ENCODE assay signal across 16 cellular contexts in the genomic region with DNA sequence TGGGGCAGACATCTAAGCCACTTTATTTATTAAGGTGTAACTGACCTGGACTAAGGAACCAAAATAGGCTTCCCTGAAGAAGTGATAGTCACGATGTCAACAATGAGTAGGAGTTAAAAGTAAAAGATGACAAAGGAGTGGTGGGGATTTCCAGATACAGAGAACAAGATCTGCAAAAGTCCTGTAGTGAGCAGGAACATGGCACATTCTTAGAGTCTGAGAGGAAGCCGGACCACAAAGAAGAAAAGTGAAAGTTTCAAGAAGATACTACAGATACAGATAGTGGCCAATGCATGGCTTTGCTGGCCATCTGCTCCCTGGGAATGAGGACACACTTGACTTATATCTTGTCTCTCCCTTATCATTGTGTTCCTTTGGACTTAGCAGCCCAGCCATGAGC.
DNase-seq lines count a peak whose midpoint lies in the region; ATAC-seq and FAIRE-seq lines count a peak whose summit lies in the region.
"Had no signal": no experiment of that assay in that cellular context is flagged by ENCODE, and none has a peak within 500 bp of the region (broad histone marks: within the 10 kb centered on the region; RNA-seq: fewer than 3 reads in every experiment).

No MANE protein-coding gene starts in this region.

- H3K4me3 Mint-ChIP-seq in activated T-helper 17 cell treated with anti-CD3 and anti-CD28 coated beads, Interleukin-2, amount 50 U/mL, for 72 hours: no peak overlapping the region
- H3K4me3 Mint-ChIP-seq: B cell; stimulated activated naive CD8-positive, alpha-beta T cell treated with anti-CD3 and anti-CD28 coated beads, Interleukin-15, Interleukin-2, amounts not matched to agents 100 ng/mL and 50 ng/mL, for 24 hours had no signal

- H3K27me3 Mint-ChIP-seq in activated T-helper 17 cell treated with anti-CD3 and anti-CD28 coated beads, Interleukin-2, amount 50 U/mL, for 72 hours: peaks cover 22% of the 10 kb centered on the region

- intact Hi-C loops in Right ventricle myocardium inferior (cut with DNase I): no loop called here

- no peaks in the 10 kb centered on the region for H3K9me3 Mint-ChIP-seq in activated T-helper 17 cell treated with anti-CD3 and anti-CD28 coated beads, Interleukin-2, amount 50 U/mL, for 72 hours
- H3K9me3 Mint-ChIP-seq: stimulated activated naive CD8-positive, alpha-beta T cell treated with anti-CD3 and anti-CD28 coated beads, Interleukin-15, Interleukin-2, amounts not matched to agents 100 ng/mL and 50 ng/mL, for 24 hours had no signal

- H3K27ac Mint-ChIP-seq in activated T-helper 17 cell treated with anti-CD3 and anti-CD28 coated beads, Interleukin-2, amount 50 U/mL, for 72 hours: no peak overlapping the region
- H3K27ac Mint-ChIP-seq: B cell; stimulated activated naive CD8-positive, alpha-beta T cell treated with anti-CD3 and anti-CD28 coated beads, Interleukin-15, Interleukin-2, amounts not matched to agents 100 ng/mL and 50 ng/mL, for 24 hours had no signal

- FAIRE-seq in GM18507 (lab: Jason Lieb, UNC): peak; percentile 76
- FAIRE-seq in RCC 7860 (lab: Jason Lieb, UNC): no peak

- ATAC-seq in GM21515 (IDR thresholded peaks at IDR 0.05; ENCODE audit: unreplicated experiment) (peak; percentile 51), HG03039 (IDR thresholded peaks at IDR 0.05; ENCODE audit: unreplicated experiment) (peak; percentile 83), Right ventricle myocardium inferior (no peak)
- ATAC-seq in activated T-helper 17 cell treated with anti-CD3 and anti-CD28 coated beads, Interleukin-2, amount 50 U/mL, for 72 hours (replicated peaks): peak; percentile 59
- ATAC-seq: sciatic nerve had no signal

- no peaks in the 10 kb centered on the region for H3K36me3 Mint-ChIP-seq in activated T-helper 17 cell treated with anti-CD3 and anti-CD28 coated beads, Interleukin-2, amount 50 U/mL, for 72 hours (ENCODE audit: low read depth)

- peak; percentile 4 for DNase-seq in GM18507 (ENCODE audit: extremely low spot score, insufficient read length, low read depth)
- DNase-seq in RCC 7860 (ENCODE audit: low spot score): no peak
- DNase-seq in hepatic stellate cell (ENCODE audit: low spot score): no peak
- DNase-seq in NCI-H146 treated with DMSO at 0.1 percent for 48 hours (lab: John Stamatoyannopoulos, UW; ENCODE audit: unreplicated experiment): no peak
- no peak for DNase-seq in Right ventricle myocardium inferior (ENCODE audit: missing footprints)
- DNase-seq: activated CD8-positive, alpha-beta memory T cell treated with anti-CD3 and anti-CD28 coated beads for 24 hours; activated naive CD4-positive, alpha-beta T cell; DMS153; effector CD8-positive, alpha-beta T cell; MV-4-11 had no signal

- no peaks in the 10 kb centered on the region for H3K4me1 Mint-ChIP-seq in activated T-helper 17 cell treated with anti-CD3 and anti-CD28 coated beads, Interleukin-2, amount 50 U/mL, for 72 hours
- H3K4me1 Mint-ChIP-seq: B cell had no signal
